8 cellular contexts compared by ENCODE assay signal in genomic region chr19:36573948-36574726, GRCh38. TPM values are rescaled to one million over a fixed set of nuclear protein-coding genes. Genes with fewer than 3 reads are reported as not detected.
DNase-seq lines count a peak whose midpoint lies in the region; TF ChIP-seq lines count a peak whose summit lies in the region.

No MANE protein-coding gene starts in this region.

- H3K9me3 ChIP-seq in SJSA1 (replicated peaks) (peaks cover 14% of the 10 kb centered on the region), esophagus squamous epithelium (peaks cover 0 to 38% (median under 1%) of the 10 kb centered on the region in 3 donors), neural progenitor cell (ENCODE audit: low read depth) (no peaks in the 10 kb centered on the region)

- H3K4me1 Mint-ChIP-seq in activated CD4-positive, alpha-beta T cell treated with anti-CD3 and anti-CD28 coated beads, Interleukin-2, amount 10 ng/mL, durations not matched to agents 7 days and 5 days = peaks cover 34% of the 10 kb centered on the region
- H3K4me1 Mint-ChIP-seq in neural progenitor cell = peaks cover 16% of the 10 kb centered on the region

- TF ChIP-seq CTCF in esophagus squamous epithelium (IDR thresholded peaks at IDR 0.05) = no peak
- TF ChIP-seq CTCF in neural progenitor cell (IDR thresholded peaks at IDR 0.05) = no peak

- H3K4me3 ChIP-seq in SJSA1 (peak overlapping the region; percentile 62), esophagus squamous epithelium (peak overlapping the region; percentile 86 to 94 (median 89)), neural progenitor cell (peak overlapping the region; percentile 76)

- H3F3A ChIP-seq in neural progenitor cell (ENCODE audit: low read depth) = no peaks in the 10 kb centered on the region

- peak overlapping the region; percentile 87 for H3K4me3 Mint-ChIP-seq in activated CD4-positive, alpha-beta T cell treated with anti-CD3 and anti-CD28 coated beads, Interleukin-2, amount 10 ng/mL, durations not matched to agents 7 days and 5 days
- H3K4me3 Mint-ChIP-seq in neural progenitor cell = peak overlapping the region; percentile 95

- H3K9me3 Mint-ChIP-seq in activated CD4-positive, alpha-beta T cell treated with anti-CD3 and anti-CD28 coated beads, Interleukin-2, amount 10 ng/mL, durations not matched to agents 7 days and 5 days = peaks cover 30% of the 10 kb centered on the region
- H3K9me3 Mint-ChIP-seq in neural progenitor cell = peaks cover 60% of the 10 kb centered on the region

- POLR2A ChIA-PET in activated CD4-positive, alpha-beta T cell treated with anti-CD3 and anti-CD28 coated beads, Interleukin-2, amount 10 ng/mL, durations not matched to agents 7 days and 5 days (lab: Charles Lee) = no interaction called here

- H3K4me2 ChIP-seq in neural progenitor cell = peak overlapping the region; percentile 90

- CTCF ChIA-PET in activated CD4-positive, alpha-beta T cell treated with anti-CD3 and anti-CD28 coated beads, Interleukin-2, amount 10 ng/mL, durations not matched to agents 7 days and 5 days (lab: Charles Lee) = no interaction called here

- no peaks in the 10 kb centered on the region for H4K20me1 ChIP-seq in neural progenitor cell (ENCODE audit: low read depth)

- H3K36me3 ChIP-seq in SJSA1 (peaks cover 17% of the 10 kb centered on the region), esophagus squamous epithelium (peaks cover 12 to 67% (median 18%) of the 10 kb centered on the region in 3 donors), neural progenitor cell (peaks cover 2% of the 10 kb centered on the region)

- WGBS in esophagus squamous epithelium, 2 donors = 25 to 27% methylated on average over 14 of the region's 15 CpGs

- TF ChIP-seq POLR2A in esophagus squamous epithelium (IDR thresholded peaks at IDR 0.05) = no peak

- intact Hi-C loops in esophagus squamous epithelium (cut with DNase I) = no loop called here

- H3K27ac Mint-ChIP-seq in activated CD4-positive, alpha-beta T cell treated with anti-CD3 and anti-CD28 coated beads, Interleukin-2, amount 10 ng/mL, durations not matched to agents 7 days and 5 days = peak overlapping the region; percentile 94
- H3K27ac Mint-ChIP-seq in neural progenitor cell = peak overlapping the region; percentile 32

- peak overlapping the region; percentile 34 for H2AFZ ChIP-seq in neural progenitor cell (replicated peaks)

- H3K27ac ChIP-seq in SJSA1 (peak overlapping the region; percentile 70), esophagus squamous epithelium (peak overlapping the region; percentile 88 to 93 (median 90)), neural progenitor cell (peak overlapping the region; percentile 2)

- H3K4me1 ChIP-seq in SJSA1 (replicated peaks) (no peaks in the 10 kb centered on the region), esophagus squamous epithelium (peaks cover 4 to 22% (median 12%) of the 10 kb centered on the region in 3 donors), neural progenitor cell (peaks cover 16% of the 10 kb centered on the region)

- H3K9ac ChIP-seq in neural progenitor cell = peak overlapping the region; percentile 68

- no peaks in the 10 kb centered on the region for H3K27me3 Mint-ChIP-seq in activated CD4-positive, alpha-beta T cell treated with anti-CD3 and anti-CD28 coated beads, Interleukin-2, amount 10 ng/mL, durations not matched to agents 7 days and 5 days
- H3K27me3 Mint-ChIP-seq in neural progenitor cell (ENCODE audit: insufficient read depth, low read depth) = peaks cover 6% of the 10 kb centered on the region

- no peaks in the 10 kb centered on the region for H3K27me3 ChIP-seq in SJSA1 (replicated peaks)
- H3K27me3 ChIP-seq in esophagus squamous epithelium = no peaks in the 10 kb centered on the region
- no peaks in the 10 kb centered on the region for H3K27me3 ChIP-seq in neural progenitor cell

- peaks cover 75% of the 10 kb centered on the region for H3K36me3 Mint-ChIP-seq in activated CD4-positive, alpha-beta T cell treated with anti-CD3 and anti-CD28 coated beads, Interleukin-2, amount 10 ng/mL, durations not matched to agents 7 days and 5 days (ENCODE audit: low read depth)
- H3K36me3 Mint-ChIP-seq in neural progenitor cell = peaks cover 61% of the 10 kb centered on the region

- DNase-seq in activated CD4-positive, alpha-beta T cell treated with anti-CD3 and anti-CD28 coated beads, Interleukin-2, amount 10 ng/mL, durations not matched to agents 7 days and 5 days = no peak
- DNase-seq in activated CD4-positive, alpha-beta T cell treated with anti-CD3 and anti-CD28 coated beads for 1 hour = no peak
- DNase-seq in SJSA1 (ENCODE audit: low read depth in 1 of 2, low spot score in 2 of 2) (peak in 1 of 2 experiments; percentile 14), esophagus squamous epithelium (lab: John Stamatoyannopoulos, UW) (no peak), neural progenitor cell (ENCODE audit: low spot score) (no peak), NCI-H146 (lab: John Stamatoyannopoulos, UW) (no peak), medulla oblongata (ENCODE audit: extremely low spot score) (no peak), NCI-H2171 treated with DMSO at 0.1 percent for 48 hours (lab: John Stamatoyannopoulos, UW) (no peak)

- H3K79me2 ChIP-seq in neural progenitor cell (ENCODE audit: low read depth) = peaks cover 66% of the 10 kb centered on the region

RNA-seq across cellular contexts. Expression of gene ZNF529, which starts 1.0 kb away (rescaled TPM):
- 10 to 100 TPM; 14.0 to 14.7 TPM for total RNA-seq in activated CD4-positive, alpha-beta T cell treated with anti-CD3 and anti-CD28 coated beads, Interleukin-2, amount 10 ng/mL, durations not matched to agents 7 days and 5 days
- total RNA-seq in SJSA1 (2014; rRNA removed; shearing (Covaris generic)) = 2.1 and 3.4 TPM in 2 replicates
- 10 to 100 TPM in 1 of 4 donors, 1 to 10 TPM in 3; 3.2 to 12.8 (median 3.6) TPM for total RNA-seq in esophagus squamous epithelium
- 33.7 and 33.9 TPM in 2 replicates for total RNA-seq in neural progenitor cell (ENCODE audit: low replicate concordance)

RNA-seq across cellular contexts. Expression of gene ZNF382, which starts 31.0 kb away (rescaled TPM):
- 10 to 100 TPM; 13.4 to 13.8 TPM for total RNA-seq in activated CD4-positive, alpha-beta T cell treated with anti-CD3 and anti-CD28 coated beads, Interleukin-2, amount 10 ng/mL, durations not matched to agents 7 days and 5 days
- total RNA-seq in SJSA1 (2014; rRNA removed; shearing (Covaris generic)) = 0.16 and 1.2 TPM in 2 replicates
- total RNA-seq in esophagus squamous epithelium (1 to 10 TPM in 2 of 4 donors, under 1 TPM in 2; 0.53 to 4.4 (median 0.89) TPM), neural progenitor cell (ENCODE audit: low replicate concordance) (16.8 and 17.8 TPM in 2 replicates)

RNA-seq across cellular contexts. Expression of gene ZNF260, which starts 46.1 kb away (rescaled TPM):
- 10 to 100 TPM; 10.6 to 13.7 TPM for total RNA-seq in activated CD4-positive, alpha-beta T cell treated with anti-CD3 and anti-CD28 coated beads, Interleukin-2, amount 10 ng/mL, durations not matched to agents 7 days and 5 days
- total RNA-seq in SJSA1 (2014; rRNA removed; shearing (Covaris generic)) = 6.9 and 7.7 TPM in 2 replicates
- total RNA-seq in esophagus squamous epithelium = 10 to 100 TPM in 1 of 4 donors, 1 to 10 TPM in 3; 3.7 to 13.4 (median 7.4) TPM
- 55.9 and 67.7 TPM in 2 replicates for total RNA-seq in neural progenitor cell (ENCODE audit: low replicate concordance)

Comparison
In these comparisons a context has a peak if more than half of its experiments do, and no peak if none do; other contexts are left out.
1. H3K27ac ChIP-seq: peak in every context shown above with its lines; median percentile 90 in esophagus squamous epithelium; 70 in SJSA1; 2 in neural progenitor cell.